Comparison of ENCODE assay signal across 10 cellular contexts in genomic region chr19:41877490-41877876, GRCh38. TPM values are rescaled to one million over a fixed set of nuclear protein-coding genes. Genes with fewer than 3 reads are reported as not detected.
DNase-seq lines count a peak whose midpoint lies in the region; ATAC-seq, FAIRE-seq and TF ChIP-seq lines count a peak whose summit lies in the region.
"Had no signal": no experiment of that assay in that cellular context is flagged by ENCODE, and none has a peak within 500 bp of the region (broad histone marks: within the 10 kb centered on the region; RNA-seq: fewer than 3 reads in every experiment).

No MANE protein-coding gene starts in this region.

- peaks cover 3 to 4% of the 10 kb centered on the region in 2 experiments; a peak in 3 of 4 replicates for H3K36me3 ChIP-seq in GM12878 (ENCODE audit: control insufficient read depth in 2 of 2, insufficient read depth in 2 of 2, low read length in 1 of 2)

- no peak for TF ChIP-seq EP300 in GM12878 (IDR thresholded peaks at IDR 0.05; ENCODE audit: borderline replicate concordance in 1 of 2, control insufficient read depth in 1 of 2, low read depth in 2 of 2, low read length in 2 of 2)

- H3K27ac ChIP-seq in GM12878 (ENCODE audit: control insufficient read depth, insufficient read depth): peak overlapping the region; percentile 94
- H3K27ac ChIP-seq: KMS-11 had no signal

- H2AFZ ChIP-seq in GM12878 (ENCODE audit: control insufficient read depth, low read depth, low read length): no peak overlapping the region

- ATAC-seq in activated CD8-positive, alpha-beta memory T cell treated with anti-CD3 and anti-CD28 coated beads, Interleukin-2, amount 10 ng/mL, durations not matched to agents 7 days and 5 days: no peak
- ATAC-seq in GM12878 (peak; percentile 46), HG03469 (IDR thresholded peaks at IDR 0.05; ENCODE audit: unreplicated experiment) (no peak)

- in situ Hi-C loops in GM12878 (cut with MboI): no loop called here

- H3K4me1 ChIP-seq in GM12878 (ENCODE audit: control insufficient read depth, insufficient read depth, low read length): peaks cover 41% of the 10 kb centered on the region

- H3K4me1 Mint-ChIP-seq in activated CD8-positive, alpha-beta memory T cell treated with anti-CD3 and anti-CD28 coated beads, Interleukin-2, amount 10 ng/mL, durations not matched to agents 7 days and 5 days: peaks cover 49% of the 10 kb centered on the region
- peaks cover 81% of the 10 kb centered on the region for H3K4me1 Mint-ChIP-seq in stimulated activated naive CD8-positive, alpha-beta T cell treated with anti-CD3 and anti-CD28 coated beads, Interleukin-15, Interleukin-2, amounts not matched to agents 100 ng/mL and 50 ng/mL, for 24 hours (ENCODE audit: low read depth)
- H3K4me1 Mint-ChIP-seq in osteocyte (ENCODE audit: unreplicated experiment): peaks cover 4% of the 10 kb centered on the region

- H3K4me2 ChIP-seq in GM12878 (ENCODE audit: control insufficient read depth, insufficient read depth): peak overlapping the region; percentile 97

- peaks cover 38% of the 10 kb centered on the region for H3K79me2 ChIP-seq in GM12878 (ENCODE audit: control insufficient read depth, insufficient read depth, low read length)

- no peak for TF ChIP-seq RAD21 in GM12878 (IDR thresholded peaks at IDR 0.05; ENCODE audit: insufficient read depth, low read depth, low read length)

- peak overlapping the region; percentile 83 for H3K9ac ChIP-seq in GM12878 (ENCODE audit: control insufficient read depth, insufficient read depth, low read length)
- H3K9ac ChIP-seq: KMS-11 had no signal

- BruUV-seq in GM12878 (replicated peaks; lab: Mats Ljungman, UMichigan): TSS peak; percentile 94

- H4K20me1 ChIP-seq in GM12878 (ENCODE audit: control insufficient read depth, insufficient read depth): no peaks in the 10 kb centered on the region

- peaks cover 5% of the 10 kb centered on the region for H3K36me3 Mint-ChIP-seq in activated CD8-positive, alpha-beta memory T cell treated with anti-CD3 and anti-CD28 coated beads, Interleukin-2, amount 10 ng/mL, durations not matched to agents 7 days and 5 days
- H3K36me3 Mint-ChIP-seq in stimulated activated naive CD8-positive, alpha-beta T cell treated with anti-CD3 and anti-CD28 coated beads, Interleukin-15, Interleukin-2, amounts not matched to agents 100 ng/mL and 50 ng/mL, for 24 hours (ENCODE audit: low read depth): peaks cover 1% of the 10 kb centered on the region
- no peaks in the 10 kb centered on the region for H3K36me3 Mint-ChIP-seq in osteocyte (ENCODE audit: unreplicated experiment)

- CTCF ChIA-PET in activated CD8-positive, alpha-beta memory T cell treated with anti-CD3 and anti-CD28 coated beads, Interleukin-2, amount 10 ng/mL, durations not matched to agents 7 days and 5 days (lab: Charles Lee): interaction anchor here (3.6 to 16.7 kb wide), 3 partner anchors 10 to 68 kb away, joined by 20 to 260 read pairs (median 88); partner anchors contain the start of genes ARHGEF1 and RPS19
- CTCF ChIA-PET in GM12878 (lab: Yijun Ruan, JAX): interaction anchor here (1.1 to 9.0 kb wide), 4 partner anchors 9 to 69 kb away, joined by 3 to 136 read pairs (median 50); partner anchors contain the start of genes ARHGEF1 and RPS19

- H3K4me3 ChIP-seq in NB4 (ENCODE audit: low read depth, low read length) (peak overlapping the region; percentile 11), GM12878 (peak overlapping the region; percentile 85)

- H3K27ac Mint-ChIP-seq in activated CD8-positive, alpha-beta memory T cell treated with anti-CD3 and anti-CD28 coated beads, Interleukin-2, amount 10 ng/mL, durations not matched to agents 7 days and 5 days: peak overlapping the region; percentile 93
- peak overlapping the region; percentile 87 for H3K27ac Mint-ChIP-seq in stimulated activated naive CD8-positive, alpha-beta T cell treated with anti-CD3 and anti-CD28 coated beads, Interleukin-15, Interleukin-2, amounts not matched to agents 100 ng/mL and 50 ng/mL, for 24 hours
- H3K27ac Mint-ChIP-seq in osteocyte (ENCODE audit: unreplicated experiment): no peak overlapping the region

- intact Hi-C loops in GM12878 (cut with micrococcal nuclease; ENCODE audit: unreplicated experiment): loop anchor here (2.0 kb wide), 1 partner anchor 67 kb away; no protein-coding TSS in a partner anchor

- TF ChIP-seq CTCF in NB4 (IDR thresholded peaks at IDR 0.05; ENCODE audit: low read depth, low read length) (no peak), GM12878 (IDR thresholded peaks at IDR 0.05 in 2 of 3, conservative IDR thresholded peaks at IDR 0.05 in 1 of 3; ENCODE audit: control insufficient read depth in 2 of 3, extremely low read depth in 1 of 3, insufficient read depth in 1 of 3, low read depth in 3 of 3, low read length in 3 of 3) (no peak), osteocyte (IDR thresholded peaks at IDR 0.05) (no peak)

- peak; percentile 57 for FAIRE-seq in GM12878 (lab: Jason Lieb, UNC)

- RAD21 ChIA-PET in GM12878 (lab: Charles Lee; ENCODE audit: unreplicated experiment): interaction anchor here (0.8 to 8.7 kb wide), 4 partner anchors 8 to 67 kb away, joined by 3 to 120 read pairs (median 18); partner anchors contain the start of genes ARHGEF1, ERFL and RPS19

- no peak overlapping the region for H3K4me3 Mint-ChIP-seq in activated CD8-positive, alpha-beta memory T cell treated with anti-CD3 and anti-CD28 coated beads, Interleukin-2, amount 10 ng/mL, durations not matched to agents 7 days and 5 days
- H3K4me3 Mint-ChIP-seq in stimulated activated naive CD8-positive, alpha-beta T cell treated with anti-CD3 and anti-CD28 coated beads, Interleukin-15, Interleukin-2, amounts not matched to agents 100 ng/mL and 50 ng/mL, for 24 hours: peak overlapping the region; percentile 79
- no peak overlapping the region for H3K4me3 Mint-ChIP-seq in osteocyte (ENCODE audit: unreplicated experiment)

- H3K27me3 ChIP-seq in GM12878 (replicated peaks in 1 of 2; ENCODE audit: control insufficient read depth in 2 of 2, insufficient read depth in 2 of 2, low read length in 1 of 2): no peaks in the 10 kb centered on the region

- SMC1A ChIA-PET in GM12878 (lab: Charles Lee; ENCODE audit: uncharacterized antibody, unreplicated experiment): interaction anchor here (0.9 to 8.2 kb wide), 4 partner anchors 8 to 68 kb away, joined by 3 to 57 read pairs (median 30); partner anchors contain the start of gene RPS19

- no peaks in the 10 kb centered on the region for H3K9me3 ChIP-seq in GM12878 (replicated peaks; ENCODE audit: control insufficient read depth, insufficient read depth, low read length)

- TF ChIP-seq POLR2A in NB4 (IDR thresholded peaks at IDR 0.05; ENCODE audit: extremely low read depth, insufficient read length) (no peak), GM12878 (IDR thresholded peaks at IDR 0.05; ENCODE audit: low read depth, low read length) (no peak)

- H3K9me3 Mint-ChIP-seq in activated CD8-positive, alpha-beta memory T cell treated with anti-CD3 and anti-CD28 coated beads, Interleukin-2, amount 10 ng/mL, durations not matched to agents 7 days and 5 days (ENCODE audit: low read depth): no peaks in the 10 kb centered on the region
- no peaks in the 10 kb centered on the region for H3K9me3 Mint-ChIP-seq in stimulated activated naive CD8-positive, alpha-beta T cell treated with anti-CD3 and anti-CD28 coated beads, Interleukin-15, Interleukin-2, amounts not matched to agents 100 ng/mL and 50 ng/mL, for 24 hours
- H3K9me3 Mint-ChIP-seq in osteocyte (ENCODE audit: unreplicated experiment): no peaks in the 10 kb centered on the region

- 2% methylated on average over 4 of the region's 4 CpGs for WGBS in GM12878 (ENCODE audit: insufficient coverage, insufficient replicate concordance, low lambda C conversion rate, missing lambda C conversion rate)

- no peak for DNase-seq in activated CD8-positive, alpha-beta memory T cell treated with anti-CD3 and anti-CD28 coated beads, Interleukin-2, amount 10 ng/mL, durations not matched to agents 7 days and 5 days
- DNase-seq in activated CD8-positive, alpha-beta memory T cell treated with anti-CD3 and anti-CD28 coated beads, Interleukin-2, amount 50 U/mL, for 48 hours: no peak
- DNase-seq in NB4 (ENCODE audit: low read depth): peak; percentile 84
- no peak for DNase-seq in GM12878 (ENCODE audit: low read depth, low spot score)
- DNase-seq in osteocyte (ENCODE audit: extremely low spot score, unreplicated experiment): no peak
- no peak for DNase-seq in stimulated activated CD4-positive, alpha-beta T cell treated with anti-CD3 and anti-CD28 coated beads, Interleukin-4, amount 100 ng/mL, for 4 hours
- DNase-seq: RPMI8226 had no signal

- H3K27me3 Mint-ChIP-seq in activated CD8-positive, alpha-beta memory T cell treated with anti-CD3 and anti-CD28 coated beads, Interleukin-2, amount 10 ng/mL, durations not matched to agents 7 days and 5 days: no peaks in the 10 kb centered on the region
- no peaks in the 10 kb centered on the region for H3K27me3 Mint-ChIP-seq in stimulated activated naive CD8-positive, alpha-beta T cell treated with anti-CD3 and anti-CD28 coated beads, Interleukin-15, Interleukin-2, amounts not matched to agents 100 ng/mL and 50 ng/mL, for 24 hours
- H3K27me3 Mint-ChIP-seq in osteocyte (ENCODE audit: unreplicated experiment): no peaks in the 10 kb centered on the region

- POLR2A ChIA-PET in GM12878 (lab: Charles Lee): interaction anchor here (1.0 to 3.7 kb wide), 5 partner anchors 9 to 67 kb away, joined by 4 to 44 read pairs (median 8); partner anchors contain the start of gene RPS19

RNA-seq across cellular contexts. Expression of gene CD79A, which starts 0.4 kb away (rescaled TPM):
- 1 to 10 TPM; 4.0 to 4.1 TPM for total RNA-seq in activated CD8-positive, alpha-beta memory T cell treated with anti-CD3 and anti-CD28 coated beads, Interleukin-2, amount 10 ng/mL, durations not matched to agents 7 days and 5 days
- 163 and 166 TPM in 2 replicates for total RNA-seq in GM12878 (2013; cell fraction: nucleolus; rRNA removed)
- total RNA-seq in GM12878 (2014; rRNA removed) (370 and 414 TPM in 2 replicates), GM12878 (2014; rRNA removed; fragmentation: Illumina TruSeq; extraction: Trizol) (243 and 253 TPM in 2 replicates), GM12878 (2021) (357 and 368 TPM in 2 replicates), osteocyte (not detected in 2 replicates)
- 302 TPM for polyA plus RNA-seq in GM12878 (2011; ENCODE audit: low read depth)
- polyA plus RNA-seq in GM12878 (2011; rRNA removed) (117 and 280 TPM in 2 replicates), GM12878 (2014; fragmentation: Illumina TruSeq; extraction: Trizol) (97.1 and 294 TPM in 2 replicates), GM12878 (2014; fragmentation: Nextera tagmentation; extraction: Ambion mirVana) (10 to 100 TPM; 38.8 to 76.5 TPM), GM12878 (2014; rRNA removed) (400 and 502 TPM in 2 replicates), GM12878 (2016; fragmentation: Nextera tagmentation; extraction: Ambion mirVana) (100 to 1,000 TPM; 268 to 283 TPM)
- polyA plus RNA-seq in GM12878 (2011; cell fraction: cytosol; rRNA removed): 347 and 501 TPM in 2 replicates
- polyA plus RNA-seq in GM12878 (2011; cell fraction: nucleus; rRNA removed): 160 and 176 TPM in 2 replicates
- 480 and 877 TPM in 2 replicates for polyA plus RNA-seq in GM12878 (2012)
- polyA minus RNA-seq in GM12878 (2011; rRNA and poly(A)+ RNA removed): 144 and 359 TPM in 2 replicates
- polyA minus RNA-seq in GM12878 (2011; cell fraction: cytosol; rRNA and poly(A)+ RNA removed): 143 and 156 TPM in 2 replicates
- polyA minus RNA-seq in GM12878 (2011; cell fraction: nucleus; rRNA and poly(A)+ RNA removed): 66.9 and 93.6 TPM in 2 replicates

RNA-seq across cellular contexts. Expression of gene ARHGEF1, which starts 5.5 kb away (rescaled TPM):
- 100 to 1,000 TPM; 545 to 682 TPM for total RNA-seq in activated CD8-positive, alpha-beta memory T cell treated with anti-CD3 and anti-CD28 coated beads, Interleukin-2, amount 10 ng/mL, durations not matched to agents 7 days and 5 days
- total RNA-seq in GM12878 (2013; cell fraction: nucleolus; rRNA removed): 129 and 142 TPM in 2 replicates
- total RNA-seq in GM12878 (2014; rRNA removed) (63.3 and 67.8 TPM in 2 replicates), GM12878 (2014; rRNA removed; fragmentation: Illumina TruSeq; extraction: Trizol) (21.2 and 21.7 TPM in 2 replicates), GM12878 (2021) (185 and 207 TPM in 2 replicates), osteocyte (85.1 and 97.3 TPM in 2 replicates)
- 58.7 TPM for polyA plus RNA-seq in GM12878 (2011; ENCODE audit: low read depth)
- polyA plus RNA-seq in GM12878 (2011; rRNA removed) (22.5 and 40.1 TPM in 2 replicates), GM12878 (2014; fragmentation: Illumina TruSeq; extraction: Trizol) (13.4 and 35.3 TPM in 2 replicates), GM12878 (2014; fragmentation: Nextera tagmentation; extraction: Ambion mirVana) (1 to 10 TPM; 1.2 to 5.9 TPM), GM12878 (2014; rRNA removed) (151 and 182 TPM in 2 replicates), GM12878 (2016; fragmentation: Nextera tagmentation; extraction: Ambion mirVana) (100 to 1,000 TPM in 1 of 2 experiments, 10 to 100 TPM in 1; 89.7 to 110 TPM)
- polyA plus RNA-seq in GM12878 (2011; cell fraction: cytosol; rRNA removed): 52.3 and 74.7 TPM in 2 replicates
- 425 and 583 TPM in 2 replicates for polyA plus RNA-seq in GM12878 (2011; cell fraction: nucleus; rRNA removed)
- 158 and 192 TPM in 2 replicates for polyA plus RNA-seq in GM12878 (2012)
- 21.7 and 42.7 TPM in 2 replicates for polyA minus RNA-seq in GM12878 (2011; rRNA and poly(A)+ RNA removed)
- polyA minus RNA-seq in GM12878 (2011; cell fraction: cytosol; rRNA and poly(A)+ RNA removed): 28.9 and 30.2 TPM in 2 replicates
- 40.9 and 71.2 TPM in 2 replicates for polyA minus RNA-seq in GM12878 (2011; cell fraction: nucleus; rRNA and poly(A)+ RNA removed)

RNA-seq across cellular contexts. Expression of gene RPS19, which starts 17.4 kb away (rescaled TPM):
- total RNA-seq in activated CD8-positive, alpha-beta memory T cell treated with anti-CD3 and anti-CD28 coated beads, Interleukin-2, amount 10 ng/mL, durations not matched to agents 7 days and 5 days: 1,000 to 10,000 TPM; 3,135 to 3,310 TPM
- total RNA-seq in GM12878 (2013; cell fraction: nucleolus; rRNA removed): 337 and 389 TPM in 2 replicates
- total RNA-seq in GM12878 (2014; rRNA removed) (2,833 and 3,056 TPM in 2 replicates), GM12878 (2014; rRNA removed; fragmentation: Illumina TruSeq; extraction: Trizol) (4,466 and 4,585 TPM in 2 replicates), GM12878 (2021) (4,047 and 4,139 TPM in 2 replicates), osteocyte (1,810 and 1,837 TPM in 2 replicates)
- polyA plus RNA-seq in GM12878 (2011; ENCODE audit: low read depth): 3,782 TPM
- polyA plus RNA-seq in GM12878 (2011; rRNA removed) (2,203 and 3,275 TPM in 2 replicates), GM12878 (2014; fragmentation: Illumina TruSeq; extraction: Trizol) (763 and 2,654 TPM in 2 replicates), GM12878 (2014; fragmentation: Nextera tagmentation; extraction: Ambion mirVana) (1,000 to 10,000 TPM; 5,523 to 5,578 TPM), GM12878 (2014; rRNA removed) (2,615 and 3,329 TPM in 2 replicates), GM12878 (2016; fragmentation: Nextera tagmentation; extraction: Ambion mirVana) (1,000 to 10,000 TPM; 4,207 to 4,390 TPM)
- polyA plus RNA-seq in GM12878 (2011; cell fraction: cytosol; rRNA removed): 6,871 and 7,631 TPM in 2 replicates
- 984 and 1,594 TPM in 2 replicates for polyA plus RNA-seq in GM12878 (2011; cell fraction: nucleus; rRNA removed)
- 5,988 and 6,622 TPM in 2 replicates for polyA plus RNA-seq in GM12878 (2012)
- polyA minus RNA-seq in GM12878 (2011; rRNA and poly(A)+ RNA removed): 545 and 1,896 TPM in 2 replicates
- 1,252 and 1,303 TPM in 2 replicates for polyA minus RNA-seq in GM12878 (2011; cell fraction: cytosol; rRNA and poly(A)+ RNA removed)
- 228 and 274 TPM in 2 replicates for polyA minus RNA-seq in GM12878 (2011; cell fraction: nucleus; rRNA and poly(A)+ RNA removed)

RNA-seq across cellular contexts. Expression of gene DMRTC2, which starts 32.6 kb away (rescaled TPM):
- total RNA-seq in activated CD8-positive, alpha-beta memory T cell treated with anti-CD3 and anti-CD28 coated beads, Interleukin-2, amount 10 ng/mL, durations not matched to agents 7 days and 5 days: not detected
- total RNA-seq in GM12878 (2013; cell fraction: nucleolus; rRNA removed): not detected in 2 replicates
- total RNA-seq in GM12878 (2014; rRNA removed) (not detected in 2 replicates), GM12878 (2014; rRNA removed; fragmentation: Illumina TruSeq; extraction: Trizol) (not detected in 2 replicates), GM12878 (2021) (not detected in 2 replicates), osteocyte (not detected in 2 replicates)
- polyA plus RNA-seq in GM12878 (2011; ENCODE audit: low read depth): not detected
- polyA plus RNA-seq in GM12878 (2011; rRNA removed) (not detected in 2 replicates), GM12878 (2014; fragmentation: Illumina TruSeq; extraction: Trizol) (not detected in 2 replicates), GM12878 (2014; fragmentation: Nextera tagmentation; extraction: Ambion mirVana) (not detected), GM12878 (2014; rRNA removed) (not detected in 2 replicates), GM12878 (2016; fragmentation: Nextera tagmentation; extraction: Ambion mirVana) (not detected)
- polyA plus RNA-seq in GM12878 (2011; cell fraction: cytosol; rRNA removed): not detected in 2 replicates
- not detected in 2 replicates for polyA plus RNA-seq in GM12878 (2011; cell fraction: nucleus; rRNA removed)
- polyA plus RNA-seq in GM12878 (2012): not detected in 2 replicates
- not detected in 2 replicates for polyA minus RNA-seq in GM12878 (2011; rRNA and poly(A)+ RNA removed)
- polyA minus RNA-seq in GM12878 (2011; cell fraction: cytosol; rRNA and poly(A)+ RNA removed): not detected in 2 replicates
- not detected in 2 replicates for polyA minus RNA-seq in GM12878 (2011; cell fraction: nucleus; rRNA and poly(A)+ RNA removed)

RNA-seq across cellular contexts. Expression of gene LYPD4, which starts 33.0 kb away (rescaled TPM):
- total RNA-seq in activated CD8-positive, alpha-beta memory T cell treated with anti-CD3 and anti-CD28 coated beads, Interleukin-2, amount 10 ng/mL, durations not matched to agents 7 days and 5 days: not detected
- not detected in 2 replicates for total RNA-seq in GM12878 (2013; cell fraction: nucleolus; rRNA removed)
- total RNA-seq in GM12878 (2014; rRNA removed): not detected in 2 replicates
- not detected in 2 replicates for total RNA-seq in GM12878 (2014; rRNA removed; fragmentation: Illumina TruSeq; extraction: Trizol)
- total RNA-seq in GM12878 (2021): not detected in 2 replicates
- polyA plus RNA-seq in GM12878 (2011; ENCODE audit: low read depth): not detected
- polyA plus RNA-seq in GM12878 (2011; rRNA removed): not detected in 2 replicates
- not detected in 2 replicates for polyA plus RNA-seq in GM12878 (2011; cell fraction: cytosol; rRNA removed)
- not detected in 2 replicates for polyA plus RNA-seq in GM12878 (2011; cell fraction: nucleus; rRNA removed)
- not detected in 2 replicates for polyA plus RNA-seq in GM12878 (2012)
- not detected in 2 replicates for polyA plus RNA-seq in GM12878 (2014; fragmentation: Illumina TruSeq; extraction: Trizol)
- not detected for polyA plus RNA-seq in GM12878 (2014; fragmentation: Nextera tagmentation; extraction: Ambion mirVana)
- not detected in 2 replicates for polyA plus RNA-seq in GM12878 (2014; rRNA removed)
- polyA plus RNA-seq in GM12878 (2016; fragmentation: Nextera tagmentation; extraction: Ambion mirVana): not detected
- not detected in 2 replicates for polyA minus RNA-seq in GM12878 (2011; rRNA and poly(A)+ RNA removed)
- not detected in 2 replicates for polyA minus RNA-seq in GM12878 (2011; cell fraction: cytosol; rRNA and poly(A)+ RNA removed)
- polyA minus RNA-seq in GM12878 (2011; cell fraction: nucleus; rRNA and poly(A)+ RNA removed): not detected in 2 replicates
- not detected in 2 replicates for total RNA-seq in osteocyte

Comparison
In these comparisons a context has a peak if more than half of its experiments do, and no peak if none do; other contexts are left out.
1. RNA of gene CD79A, which starts 0.4 kb away (total RNA-seq): 163 to 414 TPM in GM12878; 4.0 to 4.1 TPM in activated CD8-positive, alpha-beta memory T cell treated with anti-CD3 and anti-CD28 coated beads, Interleukin-2, amount 10 ng/mL, durations not matched to agents 7 days and 5 days and not detected in osteocyte; every median in the first group is over 10 times any median in the second.